Comparison of ENCODE assay signal across 18 cellular contexts in the genomic region with DNA sequence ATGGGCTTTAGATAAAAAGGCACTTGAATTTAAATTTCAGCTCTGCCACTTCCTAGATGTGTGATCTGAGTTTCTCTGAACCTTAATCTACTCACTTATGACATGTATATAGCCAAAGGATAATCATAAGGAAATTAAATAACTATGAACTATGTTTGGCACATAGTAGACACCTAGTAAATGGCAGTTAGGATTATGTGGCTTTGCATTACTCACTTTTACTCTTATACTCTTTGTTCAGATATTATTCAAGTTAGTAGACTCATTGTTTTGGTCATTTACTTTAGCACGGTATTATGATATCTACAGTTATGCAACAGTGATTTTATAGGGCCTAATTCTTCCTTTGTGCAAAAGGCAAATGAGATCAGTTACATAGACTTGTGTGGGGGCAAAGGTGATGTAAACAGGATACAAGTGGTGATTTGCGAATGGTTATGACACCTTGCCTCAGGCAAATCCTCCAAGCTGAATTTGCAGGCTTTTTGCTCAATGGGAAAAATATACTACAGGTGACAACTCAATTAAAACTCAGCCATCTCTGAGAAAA.
"Had no signal": no experiment of that assay in that cellular context is flagged by ENCODE, and none has a peak within 500 bp of the region (broad histone marks: within the 10 kb centered on the region; RNA-seq: fewer than 3 reads in every experiment).

No MANE protein-coding gene starts in this region.

- ATAC-seq: activated CD4-positive, CD25-positive, alpha-beta regulatory T cell treated with anti-CD3 and anti-CD28 coated beads, Interleukin-2, amount 50 U/mL, for 24 hours; activated naive CD8-positive, alpha-beta T cell treated with anti-CD3 and anti-CD28 coated beads, Interleukin-2, amount 50 U/mL, for 24 hours; activated T-helper 17 cell treated with anti-CD3 and anti-CD28 coated beads, Interleukin-2, amount 50 U/mL, for 72 hours; gastroesophageal sphincter; heart right ventricle had no signal

- H3K4me3 Mint-ChIP-seq: activated naive CD4-positive, alpha-beta T cell treated with anti-CD3 and anti-CD28 coated beads for 36 hours; activated naive CD8-positive, alpha-beta T cell treated with anti-CD3 and anti-CD28 coated beads, Interleukin-2, amount 50 U/mL, for 24 hours; activated T-helper 17 cell treated with anti-CD3 and anti-CD28 coated beads, Interleukin-2, amount 50 U/mL, for 72 hours; naive B cell had no signal

- H3K4me1 ChIP-seq: ascending aorta, breast epithelium, gastroesophageal sphincter, heart right ventricle, right atrium auricular region, tibial nerve, vagina had no signal

- H3K4me3 ChIP-seq: ascending aorta, breast epithelium, gastroesophageal sphincter, heart right ventricle, right atrium auricular region, skin epidermis, tibial nerve, vagina had no signal

- H3K27ac ChIP-seq: ascending aorta, breast epithelium, gastroesophageal sphincter, heart right ventricle, right atrium auricular region, skin epidermis, tibial nerve, vagina had no signal

- H3K27ac Mint-ChIP-seq: activated naive CD4-positive, alpha-beta T cell treated with anti-CD3 and anti-CD28 coated beads for 36 hours; activated naive CD8-positive, alpha-beta T cell treated with anti-CD3 and anti-CD28 coated beads, Interleukin-2, amount 50 U/mL, for 24 hours; activated T-helper 17 cell treated with anti-CD3 and anti-CD28 coated beads, Interleukin-2, amount 50 U/mL, for 72 hours; naive B cell had no signal

- H3K36me3 ChIP-seq: ascending aorta, breast epithelium, gastroesophageal sphincter, heart right ventricle, right atrium auricular region, tibial nerve, vagina had no signal

- H3K4me1 Mint-ChIP-seq: activated naive CD8-positive, alpha-beta T cell treated with anti-CD3 and anti-CD28 coated beads, Interleukin-2, amount 50 U/mL, for 24 hours; activated T-helper 17 cell treated with anti-CD3 and anti-CD28 coated beads, Interleukin-2, amount 50 U/mL, for 72 hours; naive B cell had no signal

- H3K27me3 ChIP-seq: ascending aorta, breast epithelium, gastroesophageal sphincter, heart right ventricle, right atrium auricular region, tibial nerve, vagina had no signal

- DNase-seq: activated CD4-positive, alpha-beta T cell treated with anti-CD3 and anti-CD28 coated beads, Interleukin-2, amount 50 U/mL, for 1 hour; activated CD8-positive, alpha-beta memory T cell treated with anti-CD3 and anti-CD28 coated beads for 24 hours; activated naive CD4-positive, alpha-beta T cell treated with anti-CD3 and anti-CD28 coated beads for 36 hours; activated naive CD8-positive, alpha-beta T cell treated with anti-CD3 and anti-CD28 coated beads, Interleukin-2, amount 50 U/mL, for 24 hours; heart right ventricle; naive B cell; stimulated activated CD4-positive, alpha-beta T cell treated with anti-CD3 and anti-CD28 coated beads, Interleukin-4, amount 100 ng/mL, for 24 hours; stimulated activated naive CD4-positive, alpha-beta T cell; T1000 had no signal

- H3K9me3 ChIP-seq: ascending aorta, breast epithelium, gastroesophageal sphincter, heart right ventricle, right atrium auricular region, tibial nerve, vagina had no signal

- H3K36me3 Mint-ChIP-seq: naive B cell had no signal

- H3K27me3 Mint-ChIP-seq: activated naive CD8-positive, alpha-beta T cell treated with anti-CD3 and anti-CD28 coated beads, Interleukin-2, amount 50 U/mL, for 24 hours; activated T-helper 17 cell treated with anti-CD3 and anti-CD28 coated beads, Interleukin-2, amount 50 U/mL, for 72 hours; naive B cell had no signal
